ENCODE assay signal across 9 cellular contexts in the genomic region with DNA sequence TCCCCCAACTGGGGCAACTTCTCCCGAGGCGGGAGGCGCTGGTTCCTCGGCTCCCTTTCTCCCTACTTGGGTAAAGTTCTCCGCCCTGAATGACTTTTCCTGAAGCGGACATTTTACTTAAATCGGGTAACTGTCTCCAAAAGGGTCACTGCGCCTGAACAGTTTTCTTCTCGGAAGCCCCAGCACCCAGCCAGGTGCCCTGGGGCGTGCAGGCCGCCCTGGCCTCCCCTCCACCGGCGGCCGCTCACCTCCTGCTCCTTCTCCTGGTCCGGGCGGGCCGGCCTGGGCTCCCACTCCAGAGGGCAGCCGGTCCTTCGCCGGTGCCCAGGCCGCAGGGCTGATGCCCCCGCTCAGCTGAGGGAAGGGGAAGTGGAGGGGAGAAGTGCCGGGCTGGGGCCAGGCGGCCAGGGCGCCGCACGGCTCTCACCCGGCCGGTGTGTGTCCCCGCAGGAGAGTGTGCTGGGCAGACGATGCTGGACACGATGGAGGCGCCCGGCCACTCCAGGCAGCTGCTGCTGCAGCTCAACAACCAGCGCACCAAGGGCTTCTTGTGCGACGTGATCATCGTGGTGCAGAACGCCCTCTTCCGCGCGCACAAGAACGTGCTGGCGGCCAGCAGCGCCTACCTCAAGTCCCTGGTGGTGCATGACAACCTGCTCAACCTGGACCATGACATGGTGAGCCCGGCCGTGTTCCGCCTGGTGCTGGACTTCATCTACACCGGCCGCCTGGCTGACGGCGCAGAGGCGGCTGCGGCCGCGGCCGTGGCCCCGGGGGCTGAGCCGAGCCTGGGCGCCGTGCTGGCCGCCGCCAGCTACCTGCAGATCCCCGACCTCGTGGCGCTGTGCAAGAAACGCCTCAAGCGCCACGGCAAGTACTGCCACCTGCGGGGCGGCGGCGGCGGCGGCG. TPM values are rescaled to one million over a fixed set of nuclear protein-coding genes. Genes with fewer than 3 reads are reported as not detected.
DNase-seq lines count a peak whose midpoint lies in the region; ATAC-seq, FAIRE-seq and TF ChIP-seq lines count a peak whose summit lies in the region.
"Had no signal": no experiment of that assay in that cellular context is flagged by ENCODE, and none has a peak within 500 bp of the region (broad histone marks: within the 10 kb centered on the region; RNA-seq: fewer than 3 reads in every experiment).

No MANE protein-coding gene starts in this region.

- TF ChIP-seq POLR2A in GM12892 (IDR thresholded peaks at IDR 0.05; ENCODE audit: low read depth, low read length) (peak; percentile 69; the same call in 1 of the 2 replicates), gastroesophageal sphincter (IDR thresholded peaks at IDR 0.05) (peak in 1 of 2 donors; percentile 9), sigmoid colon (IDR thresholded peaks at IDR 0.05) (no peak), H54 (IDR thresholded peaks at IDR 0.05; ENCODE audit: low read depth, low read length) (no peak)

- intact Hi-C loops in sigmoid colon (cut with DNase I), result no loop called here

- DNase-seq in GM12892 (ENCODE audit: insufficient read length), result no peak
- DNase-seq in activated CD8-positive, alpha-beta memory T cell treated with anti-CD3 and anti-CD28 coated beads for 24 hours, result peak; percentile 82
- peak; percentile 75 for DNase-seq in sigmoid colon
- DNase-seq in NCI-H526 treated with DMSO at 0.1 percent for 48 hours (lab: John Stamatoyannopoulos, UW), result no peak
- no peak for DNase-seq in nucleus accumbens (lab: John Stamatoyannopoulos, UW)
- no peak for DNase-seq in H54 (ENCODE audit: insufficient read length, low spot score)
- no peak for DNase-seq in NCI-H2081 treated with DMSO at 0.1 percent for 48 hours (lab: John Stamatoyannopoulos, UW)

- no peaks in the 10 kb centered on the region for H3K9me3 ChIP-seq in gastroesophageal sphincter
- H3K9me3 ChIP-seq in sigmoid colon, result no peaks in the 10 kb centered on the region

- FAIRE-seq in GM12892 (lab: Jason Lieb, UNC) (no peak), H54 (lab: Jason Lieb, UNC) (no peak)
- FAIRE-seq: islet of Langerhans had no signal

- H3K4me3 ChIP-seq in gastroesophageal sphincter (peak overlapping the region; percentile 42 to 77), sigmoid colon (peak overlapping the region; percentile 26 to 75 (median 64))

- 21% methylated on average over 6 of the region's 76 CpGs; no CpG with 5 or more reads in 1 of the 2 donors for WGBS in gastroesophageal sphincter (ENCODE audit: low coverage in 1 of 2), 2 donors
- WGBS in sigmoid colon, 2 donors, result 11 to 13% methylated on average over 76 of the region's 76 CpGs

- peak overlapping the region; percentile 44 to 95 (median 89) for H3K27ac ChIP-seq in gastroesophageal sphincter
- peak overlapping the region; percentile 88 to 92 (median 91) for H3K27ac ChIP-seq in sigmoid colon

- H3K4me1 ChIP-seq in gastroesophageal sphincter, result peaks cover 0 to 90% (median 11%) of the 10 kb centered on the region in 3 donors
- peaks cover 0 to 79% (median 70%) of the 10 kb centered on the region in 4 donors for H3K4me1 ChIP-seq in sigmoid colon

- H3K27me3 ChIP-seq in gastroesophageal sphincter, result peaks cover 60% of the 10 kb centered on the region
- H3K27me3 ChIP-seq in sigmoid colon, result peaks cover 4 to 42% (median 5%) of the 10 kb centered on the region in 3 donors

- no peak for ATAC-seq in gastroesophageal sphincter

- peaks cover 0 to 41% of the 10 kb centered on the region in 2 donors for H3K36me3 ChIP-seq in gastroesophageal sphincter
- peaks cover 0 to 12% (median 0%) of the 10 kb centered on the region in 4 donors for H3K36me3 ChIP-seq in sigmoid colon

- TF ChIP-seq CTCF in gastroesophageal sphincter (IDR thresholded peaks at IDR 0.05) (peak in 1 of 4 experiments; percentile 5), sigmoid colon (IDR thresholded peaks at IDR 0.05) (no peak)

- TF ChIP-seq EP300 in gastroesophageal sphincter (IDR thresholded peaks at IDR 0.05), result no peak
- no peak for TF ChIP-seq EP300 in sigmoid colon (IDR thresholded peaks at IDR 0.05)

RNA-seq across cellular contexts. Expression of gene HIC1, which starts 1.6 kb away (rescaled TPM):
- 8.3 TPM for polyA plus RNA-seq in GM12892 (2012; ENCODE audit: missing spikeins)
- total RNA-seq in gastroesophageal sphincter (10 to 100 TPM; 32.8 to 56.2 (median 41.6) TPM), sigmoid colon (10 to 100 TPM; 10.4 to 44.9 (median 24.8) TPM)
- 1 to 10 TPM; 1.6 to 5.4 (median 5.1) TPM for polyA plus RNA-seq in sigmoid colon

RNA-seq across cellular contexts. Expression of gene OVCA2, which starts 14.7 kb away (rescaled TPM):
- polyA plus RNA-seq in GM12892 (2012; ENCODE audit: missing spikeins), result 19.0 TPM
- total RNA-seq in gastroesophageal sphincter, result 10 to 100 TPM; 19.6 to 40.3 (median 36.5) TPM
- 10 to 100 TPM; 26.3 to 43.0 (median 32.9) TPM for total RNA-seq in sigmoid colon
- polyA plus RNA-seq in sigmoid colon, result 10 to 100 TPM; 61.3 to 66.8 (median 63.3) TPM

RNA-seq across cellular contexts. Expression of gene DPH1, which starts 26.5 kb away (rescaled TPM):
- polyA plus RNA-seq in GM12892 (2012; ENCODE audit: missing spikeins), result 16.9 TPM
- total RNA-seq in gastroesophageal sphincter (10 to 100 TPM; 29.9 to 35.6 (median 34.0) TPM), sigmoid colon (10 to 100 TPM; 27.6 to 60.1 (median 38.8) TPM)
- polyA plus RNA-seq in sigmoid colon, result 10 to 100 TPM in 2 of 3 donors, 1 to 10 TPM in 1; 7.2 to 26.6 (median 12.0) TPM

RNA-seq across cellular contexts. Expression of gene RTN4RL1, which starts 31.3 kb away (rescaled TPM):
- polyA plus RNA-seq in GM12892 (2012; ENCODE audit: missing spikeins), result not detected
- total RNA-seq in gastroesophageal sphincter (under 1 TPM in 3 of 4 donors, not detected in 1; 0.58 to 0.81 (median 0.72) TPM), sigmoid colon (under 1 TPM; 0.16 to 0.71 (median 0.48) TPM)
- polyA plus RNA-seq in sigmoid colon, result under 1 TPM in 2 of 3 donors, not detected in 1; under 0.01 to 0.69 TPM

Comparison
In these comparisons a context has a peak if more than half of its experiments do, and no peak if none do; other contexts are left out.
1. DNase-seq: peak in activated CD8-positive, alpha-beta memory T cell treated with anti-CD3 and anti-CD28 coated beads for 24 hours (single experiment) and sigmoid colon (single experiment); none in GM12892 (single experiment), NCI-H526 treated with DMSO at 0.1 percent for 48 hours (single experiment), nucleus accumbens (0 of 56), H54 (single experiment) and NCI-H2081 treated with DMSO at 0.1 percent for 48 hours (single experiment).